32 cellular contexts compared by ENCODE assay signal in the genomic region with DNA sequence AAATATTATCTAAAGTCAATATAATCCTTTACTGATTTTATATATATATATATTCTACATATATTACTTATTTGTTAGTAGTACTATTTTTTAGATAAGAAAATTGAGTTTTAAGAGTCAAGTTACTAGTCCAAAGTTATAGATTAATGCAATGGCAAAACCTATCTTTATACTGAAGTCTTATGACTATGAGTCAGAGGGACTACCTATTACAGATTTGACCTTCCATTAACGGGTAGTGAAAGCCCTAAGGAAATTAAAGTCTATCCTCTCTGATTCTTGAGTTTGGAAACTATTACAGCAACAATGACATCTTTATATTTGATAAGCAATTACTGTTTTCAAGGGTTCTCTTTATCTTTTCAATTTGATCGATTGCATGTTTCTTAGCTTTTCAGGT.
"Had no signal": no experiment of that assay in that cellular context is flagged by ENCODE, and none has a peak within 500 bp of the region (broad histone marks: within the 10 kb centered on the region; RNA-seq: fewer than 3 reads in every experiment).

No MANE protein-coding gene starts in this region.

- H3K27ac ChIP-seq: epithelial cell of prostate, foreskin keratinocyte, heart right ventricle, neutrophil, pancreas, testis, tibial artery had no signal

- H3K4me2 ChIP-seq: smooth muscle cell had no signal

- DNase-seq: effector CD8-positive, alpha-beta T cell; endodermal cell; foreskin keratinocyte; glutamatergic neuron; heart right ventricle; hippocampal formation; immature natural killer cell; mesenchymal stem cell; mucosa of descending colon; naive B cell; pancreas; stimulated activated CD4-positive, alpha-beta T cell treated with anti-CD3 and anti-CD28 coated beads, Interleukin-12 subunit alpha, Interleukin-12 subunit beta, amount 100 ng/mL, for 4 hours; stimulated activated CD4-positive, alpha-beta T cell treated with anti-CD3 and anti-CD28 coated beads, Interleukin-1b, Interleukin-23, amount 100 ng/mL, for 48 hours; stimulated activated CD4-positive, alpha-beta T cell treated with anti-CD3 and anti-CD28 coated beads, Interleukin-4, amount 100 ng/mL, for 1 hour; stimulated activated naive CD4-positive, alpha-beta T cell treated with Interleukin-2 at 50 U/mL for 16 hours; substantia nigra; testis; tibial artery had no signal

- H3K9me3 Mint-ChIP-seq: endodermal cell; mesothelial cell of epicardium; natural killer cell treated with Interleukin-12 subunit alpha and Interleukin-12 subunit beta and Interleukin-15 and Interleukin-18, amount 100 ng/mL, for 72 hours; neural crest cell; stimulated activated effector memory CD8-positive, alpha-beta T cell treated with anti-CD3 and anti-CD28 coated beads, Interleukin-12 subunit alpha, Interleukin-12 subunit beta, amount 100 ng/mL, for 72 hours had no signal

- FAIRE-seq: colon, keratinocyte had no signal

- H3K4me3 ChIP-seq: heart right ventricle, lung, mucosa of descending colon, pancreas, smooth muscle cell, testis, tibial artery had no signal

- H3K36me3 ChIP-seq: heart right ventricle, neutrophil, pancreas, tibial artery had no signal

- ATAC-seq: esophagus mucosa; foreskin keratinocyte; heart right ventricle; left lobe of liver; mucosa of descending colon; natural killer cell treated with Interleukin-12 subunit alpha and Interleukin-12 subunit beta and Interleukin-15 and Interleukin-18, amount 100 ng/mL, for 72 hours; pancreas; sciatic nerve; stimulated activated effector memory CD8-positive, alpha-beta T cell treated with anti-CD3 and anti-CD28 coated beads, Interleukin-12 subunit alpha, Interleukin-12 subunit beta, amount 100 ng/mL, for 72 hours had no signal

- H3K27ac Mint-ChIP-seq: endodermal cell; immature natural killer cell; mesothelial cell of epicardium; naive B cell; natural killer cell treated with Interleukin-12 subunit alpha and Interleukin-12 subunit beta and Interleukin-15 and Interleukin-18, amount 100 ng/mL, for 72 hours; stimulated activated effector memory CD8-positive, alpha-beta T cell treated with anti-CD3 and anti-CD28 coated beads, Interleukin-12 subunit alpha, Interleukin-12 subunit beta, amount 100 ng/mL, for 72 hours; type B pancreatic cell had no signal

- H3K36me3 Mint-ChIP-seq: immature natural killer cell; mesothelial cell of epicardium; naive B cell; natural killer cell treated with Interleukin-12 subunit alpha and Interleukin-12 subunit beta and Interleukin-15 and Interleukin-18, amount 100 ng/mL, for 72 hours; stimulated activated effector memory CD8-positive, alpha-beta T cell treated with anti-CD3 and anti-CD28 coated beads, Interleukin-12 subunit alpha, Interleukin-12 subunit beta, amount 100 ng/mL, for 72 hours; type B pancreatic cell had no signal

- H3K4me1 ChIP-seq: heart right ventricle, pancreas, testis, tibial artery had no signal

- H3K4me3 Mint-ChIP-seq: endodermal cell; immature natural killer cell; mesothelial cell of epicardium; naive B cell; natural killer cell treated with Interleukin-12 subunit alpha and Interleukin-12 subunit beta and Interleukin-15 and Interleukin-18, amount 100 ng/mL, for 72 hours; neural crest cell; stimulated activated effector memory CD8-positive, alpha-beta T cell treated with anti-CD3 and anti-CD28 coated beads, Interleukin-12 subunit alpha, Interleukin-12 subunit beta, amount 100 ng/mL, for 72 hours; type B pancreatic cell had no signal

- H3K9me3 ChIP-seq: mucosa of descending colon, neutrophil, pancreas, testis had no signal

- H3K4me1 Mint-ChIP-seq: immature natural killer cell; naive B cell; stimulated activated effector memory CD8-positive, alpha-beta T cell treated with anti-CD3 and anti-CD28 coated beads, Interleukin-12 subunit alpha, Interleukin-12 subunit beta, amount 100 ng/mL, for 72 hours had no signal

- H3K27me3 ChIP-seq: foreskin keratinocyte, heart right ventricle, neutrophil, pancreas, testis, tibial artery had no signal
